In the genomic region with DNA sequence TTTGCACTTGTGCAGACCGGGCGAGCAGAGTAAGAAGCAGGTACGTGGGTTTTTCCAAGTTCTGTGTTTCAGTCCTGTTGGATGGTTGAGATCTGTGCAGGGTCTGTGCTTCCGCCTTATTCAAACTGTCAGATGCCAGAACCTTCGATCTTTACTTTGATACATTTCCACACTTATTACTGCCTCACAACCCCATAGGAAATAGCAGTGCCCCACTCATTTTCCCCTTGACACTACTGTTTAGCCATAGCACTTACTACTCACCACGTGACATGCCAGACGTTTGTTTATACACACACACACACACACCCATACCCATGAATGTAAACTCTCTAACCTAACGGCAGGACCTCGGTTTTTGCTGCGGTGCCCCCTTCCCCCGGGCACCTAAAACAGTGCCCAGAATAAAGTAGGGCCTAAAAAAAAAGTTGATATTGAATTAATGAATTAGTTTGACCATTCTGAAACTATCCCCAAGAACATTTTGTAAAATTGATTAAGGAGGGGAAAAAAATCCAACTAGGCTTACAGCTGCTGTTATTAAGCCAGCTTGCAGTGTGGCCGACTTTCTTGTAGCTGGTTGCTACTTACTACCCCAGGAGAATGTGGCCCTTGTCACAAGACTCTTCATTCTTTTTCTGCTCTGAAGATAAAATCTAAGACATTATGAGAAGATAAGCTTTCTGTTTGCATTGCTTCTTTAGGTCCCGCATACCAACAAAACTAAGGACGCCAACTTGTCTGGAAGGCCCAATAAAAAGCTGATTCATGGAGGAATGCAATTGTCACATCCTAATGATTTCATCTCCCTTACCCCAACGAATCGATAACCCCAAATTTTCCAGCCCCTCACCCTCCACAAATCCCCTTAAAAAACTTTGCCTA, we compare ENCODE assay signal across 7 cellular contexts. TPM values are rescaled to one million over a fixed set of nuclear protein-coding genes. Genes with fewer than 3 reads are reported as not detected.
A peak's percentile ranks its signal among the peaks of the same experiment; 100 is the strongest.
DNase-seq lines count a peak whose midpoint lies in the region; ATAC-seq and TF ChIP-seq lines count a peak whose summit lies in the region.

No MANE protein-coding gene starts in this region.

- H3K4me1 Mint-ChIP-seq in activated naive CD4-positive, alpha-beta T cell treated with anti-CD3 and anti-CD28 coated beads, Interleukin-2, amount 50 U/mL, for 24 hours: peaks cover 46% of the 10 kb centered on the region

- peaks cover 5% of the 10 kb centered on the region for H3K36me3 Mint-ChIP-seq in activated naive CD4-positive, alpha-beta T cell treated with anti-CD3 and anti-CD28 coated beads, Interleukin-2, amount 50 U/mL, for 24 hours

- peak; percentile 47 for ATAC-seq in GM21528 (IDR thresholded peaks at IDR 0.05; ENCODE audit: low FRiP score, unreplicated experiment)
- ATAC-seq in left ventricle myocardium superior: peak; percentile 49

- peak overlapping the region; percentile 95 for H3K4me3 ChIP-seq in GM06990 (replicated peaks; ENCODE audit: low read depth, low read length)
- H3K4me3 ChIP-seq in KMS-11 (IDR thresholded peaks at IDR 0.05; ENCODE audit: insufficient read depth, low read depth, low read length): no peak overlapping the region
- H3K4me3 ChIP-seq in skeletal muscle tissue (ENCODE audit: low read length in 3 of 3): peak overlapping the region; percentile 85 to 94 (median 93)

- no peaks in the 10 kb centered on the region for H4K20me1 ChIP-seq in KMS-11 (ENCODE audit: insufficient read depth)

- H3K79me2 ChIP-seq in KMS-11 (ENCODE audit: insufficient read depth, low read depth): no peaks in the 10 kb centered on the region

- intact Hi-C loops in left ventricle myocardium superior (cut with micrococcal nuclease): no loop called here

- TF ChIP-seq CTCF in GM06990 (IDR thresholded peaks at IDR 0.05; ENCODE audit: insufficient read depth, low read length, poor library complexity, severe bottlenecking): no peak
- TF ChIP-seq CTCF in KMS-11 (conservative IDR thresholded peaks at IDR 0.05; ENCODE audit: low read depth, low read length): no peak

- peak overlapping the region; percentile 87 for H3K4me3 Mint-ChIP-seq in activated naive CD4-positive, alpha-beta T cell treated with anti-CD3 and anti-CD28 coated beads, Interleukin-2, amount 50 U/mL, for 24 hours

- H3K27me3 ChIP-seq in GM06990 (replicated peaks; ENCODE audit: control insufficient read depth, insufficient read depth, low read length) (no peaks in the 10 kb centered on the region), KMS-11 (ENCODE audit: insufficient read depth, low read depth) (no peaks in the 10 kb centered on the region), skeletal muscle tissue (ENCODE audit: control insufficient read depth in 3 of 3, insufficient read depth in 3 of 3, low read length in 3 of 3) (no peaks in the 10 kb centered on the region)

- H3K9me3 ChIP-seq in skeletal muscle tissue (ENCODE audit: control insufficient read depth in 3 of 3, low read length in 3 of 3): no peaks in the 10 kb centered on the region

- H3K27me3 Mint-ChIP-seq in activated naive CD4-positive, alpha-beta T cell treated with anti-CD3 and anti-CD28 coated beads, Interleukin-2, amount 50 U/mL, for 24 hours: no peaks in the 10 kb centered on the region

- H3K27ac Mint-ChIP-seq in activated naive CD4-positive, alpha-beta T cell treated with anti-CD3 and anti-CD28 coated beads, Interleukin-2, amount 50 U/mL, for 24 hours: peak overlapping the region; percentile 99

- H3K27ac ChIP-seq in KMS-11 (peak overlapping the region; percentile 86), skeletal muscle tissue (ENCODE audit: low read depth, low read length) (peak overlapping the region; percentile 94)

- H3K9ac ChIP-seq in KMS-11 (peak overlapping the region; percentile 81; the same call in 1 of the 2 replicates), skeletal muscle tissue (ENCODE audit: low read depth in 1 of 3, low read length in 3 of 3) (peak overlapping the region; percentile 93 to 95 (median 94))

- H3K36me3 ChIP-seq in GM06990 (ENCODE audit: control insufficient read depth, insufficient read depth, low read length) (no peaks in the 10 kb centered on the region; the same call in 1 of the 2 replicates), KMS-11 (ENCODE audit: insufficient read depth) (no peaks in the 10 kb centered on the region), skeletal muscle tissue (ENCODE audit: control insufficient read depth in 3 of 3, insufficient read depth in 3 of 3, low read length in 3 of 3) (peaks cover 2 to 13% (median 3%) of the 10 kb centered on the region in 3 donors)

- H3K9me3 Mint-ChIP-seq in activated naive CD4-positive, alpha-beta T cell treated with anti-CD3 and anti-CD28 coated beads, Interleukin-2, amount 50 U/mL, for 24 hours: no peaks in the 10 kb centered on the region

- H2AFZ ChIP-seq in KMS-11 (ENCODE audit: low read depth): peak overlapping the region; percentile 79; the same call in 1 of the 2 replicates

- H3K4me2 ChIP-seq in KMS-11: peak overlapping the region; percentile 86

- DNase-seq in GM06990 (ENCODE audit: extremely low read depth, insufficient read length) (no peak), left ventricle myocardium superior (no peak), amniotic stem cell (lab: John Stamatoyannopoulos, UW) (no peak)

- H3K4me1 ChIP-seq in KMS-11 (ENCODE audit: low read depth, poor library complexity, severe bottlenecking) (peaks cover 18% of the 10 kb centered on the region), skeletal muscle tissue (ENCODE audit: control insufficient read depth in 3 of 3, insufficient read depth in 3 of 3, low read length in 3 of 3) (peaks cover 12 to 26% (median 13%) of the 10 kb centered on the region in 3 donors)

RNA-seq across cellular contexts. Expression of a gene that starts 0.7 kb away (rescaled TPM):
- total RNA-seq in left ventricle myocardium superior: 5.2 TPM
- 8.9 TPM for total RNA-seq in skeletal muscle tissue
